ENCODE assay signal across 3 cellular contexts in the genomic region with DNA sequence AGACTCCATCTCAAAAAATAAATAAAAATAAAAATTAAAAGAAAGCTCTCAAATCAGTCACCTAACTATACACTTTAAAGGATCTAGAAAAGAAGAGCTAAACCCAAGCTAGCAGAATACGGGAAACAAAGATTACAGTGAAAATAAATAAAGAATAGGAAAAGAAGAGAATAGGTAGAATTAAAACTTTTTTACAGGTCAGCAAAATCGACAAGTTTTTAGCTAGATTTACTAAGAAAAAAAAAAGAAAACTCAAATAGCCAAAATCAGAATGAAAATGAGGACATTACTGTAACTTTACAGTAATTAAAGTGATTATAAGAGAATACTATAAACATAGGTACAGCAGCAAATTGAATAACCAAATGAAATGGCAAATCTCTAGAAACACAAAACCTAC.
TF ChIP-seq lines count a peak whose summit lies in the region.

No MANE protein-coding gene starts in this region.

TF ChIP-seq in A549, 52 proteins besides CTCF, POLR2A, EP300 and RAD21:
- peak; percentile 33 for TF ChIP-seq MAFK (IDR thresholded peaks at IDR 0.05; ENCODE audit: partially characterized antibody)
- TF ChIP-seq, protein P1, sequence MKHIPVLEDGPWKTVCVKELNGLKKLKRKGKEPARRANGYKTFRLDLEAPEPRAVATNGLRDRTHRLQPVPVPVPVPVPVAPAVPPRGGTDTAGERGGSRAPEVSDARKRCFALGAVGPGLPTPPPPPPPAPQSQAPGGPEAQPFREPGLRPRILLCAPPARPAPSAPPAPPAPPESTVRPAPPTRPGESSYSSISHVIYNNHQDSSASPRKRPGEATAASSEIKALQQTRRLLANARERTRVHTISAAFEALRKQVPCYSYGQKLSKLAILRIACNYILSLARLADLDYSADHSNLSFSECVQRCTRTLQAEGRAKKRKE (CRISPR knock-in tag; IDR thresholded peaks at IDR 0.05; ENCODE audit: low read depth), result no peak

TF ChIP-seq in IMR-90, 13 proteins besides CTCF, POLR2A, EP300 and RAD21:
- TF ChIP-seq FOS (IDR thresholded peaks at IDR 0.05; ENCODE audit: low read depth, low read length) (no peak), MAFK (IDR thresholded peaks at IDR 0.05; ENCODE audit: low read depth, low read length) (0 out of 2 replicates have a peak, but pooled peaks have one; percentile 16), NFE2L2 (IDR thresholded peaks at IDR 0.05; ENCODE audit: low read depth, low read length) (no peak), MAZ (IDR thresholded peaks at IDR 0.05; ENCODE audit: borderline replicate concordance, low read depth, low read length) (no peak), MXI1 (IDR thresholded peaks at IDR 0.05; ENCODE audit: borderline replicate concordance, low read depth, low read length) (no peak), RFX5 (IDR thresholded peaks at IDR 0.05; ENCODE audit: low read depth, low read length) (no peak)
- TF ChIP-seq, protein P2, sequence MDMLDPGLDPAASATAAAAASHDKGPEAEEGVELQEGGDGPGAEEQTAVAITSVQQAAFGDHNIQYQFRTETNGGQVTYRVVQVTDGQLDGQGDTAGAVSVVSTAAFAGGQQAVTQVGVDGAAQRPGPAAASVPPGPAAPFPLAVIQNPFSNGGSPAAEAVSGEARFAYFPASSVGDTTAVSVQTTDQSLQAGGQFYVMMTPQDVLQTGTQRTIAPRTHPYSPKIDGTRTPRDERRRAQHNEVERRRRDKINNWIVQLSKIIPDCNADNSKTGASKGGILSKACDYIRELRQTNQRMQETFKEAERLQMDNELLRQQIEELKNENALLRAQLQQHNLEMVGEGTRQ (IDR thresholded peaks at IDR 0.05; ENCODE audit: low read depth, low read length), result no peak
TF ChIP-seq in IMR-90: peak in this region for 1.

TF ChIP-seq in K562, 482 proteins besides CTCF, POLR2A, EP300 and RAD21:
- TF ChIP-seq GABPA (tag; conservative IDR thresholded peaks at IDR 0.05; ENCODE audit: low read depth) (no peak), C11orf30 (IDR thresholded peaks at IDR 0.05; ENCODE audit: low read depth) (peak; percentile 77), POLR2AphosphoS5 (IDR thresholded peaks at IDR 0.05; ENCODE audit: control insufficient read depth, insufficient read depth, low read depth, low read length) (no peak), MAFF (IDR thresholded peaks at IDR 0.05; ENCODE audit: low read length) (peak; percentile 3; the same call in 1 of the 2 replicates), MIER1 (IDR thresholded peaks at IDR 0.05; ENCODE audit: low read depth) (no peak), ZNF316 (IDR thresholded peaks at IDR 0.05) (peak; percentile 93), RBFOX2 (IDR thresholded peaks at IDR 0.05; ENCODE audit: low read depth, low read length) (no peak)
- TF ChIP-seq, protein P3, sequence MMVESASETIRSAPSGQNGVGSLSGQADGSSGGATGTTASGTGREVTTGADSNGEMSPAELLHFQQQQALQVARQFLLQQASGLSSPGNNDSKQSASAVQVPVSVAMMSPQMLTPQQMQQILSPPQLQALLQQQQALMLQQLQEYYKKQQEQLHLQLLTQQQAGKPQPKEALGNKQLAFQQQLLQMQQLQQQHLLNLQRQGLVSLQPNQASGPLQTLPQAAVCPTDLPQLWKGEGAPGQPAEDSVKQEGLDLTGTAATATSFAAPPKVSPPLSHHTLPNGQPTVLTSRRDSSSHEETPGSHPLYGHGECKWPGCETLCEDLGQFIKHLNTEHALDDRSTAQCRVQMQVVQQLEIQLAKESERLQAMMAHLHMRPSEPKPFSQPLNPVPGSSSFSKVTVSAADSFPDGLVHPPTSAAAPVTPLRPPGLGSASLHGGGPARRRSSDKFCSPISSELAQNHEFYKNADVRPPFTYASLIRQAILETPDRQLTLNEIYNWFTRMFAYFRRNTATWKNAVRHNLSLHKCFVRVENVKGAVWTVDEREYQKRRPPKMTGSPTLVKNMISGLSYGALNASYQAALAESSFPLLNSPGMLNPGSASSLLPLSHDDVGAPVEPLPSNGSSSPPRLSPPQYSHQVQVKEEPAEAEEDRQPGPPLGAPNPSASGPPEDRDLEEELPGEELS (CRISPR knock-in tag; IDR thresholded peaks at IDR 0.05; ENCODE audit: borderline replicate concordance), result no peak
- TF ChIP-seq, protein P4, sequence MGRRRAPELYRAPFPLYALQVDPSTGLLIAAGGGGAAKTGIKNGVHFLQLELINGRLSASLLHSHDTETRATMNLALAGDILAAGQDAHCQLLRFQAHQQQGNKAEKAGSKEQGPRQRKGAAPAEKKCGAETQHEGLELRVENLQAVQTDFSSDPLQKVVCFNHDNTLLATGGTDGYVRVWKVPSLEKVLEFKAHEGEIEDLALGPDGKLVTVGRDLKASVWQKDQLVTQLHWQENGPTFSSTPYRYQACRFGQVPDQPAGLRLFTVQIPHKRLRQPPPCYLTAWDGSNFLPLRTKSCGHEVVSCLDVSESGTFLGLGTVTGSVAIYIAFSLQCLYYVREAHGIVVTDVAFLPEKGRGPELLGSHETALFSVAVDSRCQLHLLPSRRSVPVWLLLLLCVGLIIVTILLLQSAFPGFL (CRISPR knock-in tag; IDR thresholded peaks at IDR 0.05), result no peak
